In genomic region chr10:23343591-23344225, GRCh38 we compare ENCODE assay signal across 8 cellular contexts. TPM values are rescaled to one million over a fixed set of nuclear protein-coding genes. Genes with fewer than 3 reads are reported as not detected.
DNase-seq lines count a peak whose midpoint lies in the region; ATAC-seq lines count a peak whose summit lies in the region.

No MANE protein-coding gene starts in this region.

- H3K9me3 Mint-ChIP-seq in activated CD4-positive, alpha-beta T cell treated with anti-CD3 and anti-CD28 coated beads, Interleukin-2, amount 10 ng/mL, durations not matched to agents 24 days and 14 days = no peaks in the 10 kb centered on the region
- H3K9me3 Mint-ChIP-seq in effector memory CD8-positive, alpha-beta T cell = no peaks in the 10 kb centered on the region
- no peaks in the 10 kb centered on the region for H3K9me3 Mint-ChIP-seq in stimulated activated effector memory CD8-positive, alpha-beta T cell treated with anti-CD3 and anti-CD28 coated beads, Interleukin-12 subunit alpha, Interleukin-12 subunit beta, amount 100 ng/mL, for 72 hours

- no peaks in the 10 kb centered on the region for H3K27me3 Mint-ChIP-seq in activated CD4-positive, alpha-beta T cell treated with anti-CD3 and anti-CD28 coated beads, Interleukin-2, amount 10 ng/mL, durations not matched to agents 24 days and 14 days
- H3K27me3 Mint-ChIP-seq in effector memory CD8-positive, alpha-beta T cell = peaks cover 19 to 36% of the 10 kb centered on the region in 2 donors

- peak overlapping the region; percentile 93 for H3K4me3 Mint-ChIP-seq in activated CD4-positive, alpha-beta T cell treated with anti-CD3 and anti-CD28 coated beads, Interleukin-2, amount 10 ng/mL, durations not matched to agents 24 days and 14 days
- peak overlapping the region; percentile 72 to 89 for H3K4me3 Mint-ChIP-seq in effector memory CD8-positive, alpha-beta T cell
- H3K4me3 Mint-ChIP-seq in stimulated activated effector memory CD8-positive, alpha-beta T cell treated with anti-CD3 and anti-CD28 coated beads, Interleukin-12 subunit alpha, Interleukin-12 subunit beta, amount 100 ng/mL, for 72 hours = peak overlapping the region; percentile 83

- no peaks in the 10 kb centered on the region for H3K36me3 Mint-ChIP-seq in activated CD4-positive, alpha-beta T cell treated with anti-CD3 and anti-CD28 coated beads, Interleukin-2, amount 10 ng/mL, durations not matched to agents 24 days and 14 days (ENCODE audit: low read depth)
- no peaks in the 10 kb centered on the region for H3K36me3 Mint-ChIP-seq in effector memory CD8-positive, alpha-beta T cell (ENCODE audit: insufficient read depth)
- H3K36me3 Mint-ChIP-seq in stimulated activated effector memory CD8-positive, alpha-beta T cell treated with anti-CD3 and anti-CD28 coated beads, Interleukin-12 subunit alpha, Interleukin-12 subunit beta, amount 100 ng/mL, for 72 hours = no peaks in the 10 kb centered on the region

- H3K27ac Mint-ChIP-seq in activated CD4-positive, alpha-beta T cell treated with anti-CD3 and anti-CD28 coated beads, Interleukin-2, amount 10 ng/mL, durations not matched to agents 24 days and 14 days = peak overlapping the region; percentile 87
- H3K27ac Mint-ChIP-seq in effector memory CD8-positive, alpha-beta T cell = peak overlapping the region in 1 of 2 donors; percentile 83
- H3K27ac Mint-ChIP-seq in stimulated activated effector memory CD8-positive, alpha-beta T cell treated with anti-CD3 and anti-CD28 coated beads, Interleukin-12 subunit alpha, Interleukin-12 subunit beta, amount 100 ng/mL, for 72 hours = peak overlapping the region; percentile 88

- peak; percentile 21 for DNase-seq in NCI-H1092 (lab: John Stamatoyannopoulos, UW)
- DNase-seq in NCI-H1092 treated with DMSO at 0.1 percent for 48 hours (lab: John Stamatoyannopoulos, UW) = no peak
- peak; percentile 85 for DNase-seq in activated CD4-positive, alpha-beta T cell treated with anti-CD3 and anti-CD28 coated beads, Interleukin-2, amount 10 ng/mL, durations not matched to agents 24 days and 14 days
- no peak for DNase-seq in effector memory CD8-positive, alpha-beta T cell
- peak; percentile 31 for DNase-seq in middle frontal gyrus (ENCODE audit: extremely low spot score, low spot score)
- no peak for DNase-seq in stimulated activated effector memory CD8-positive, alpha-beta T cell treated with anti-CD3 and anti-CD28 coated beads, Interleukin-12 subunit alpha, Interleukin-12 subunit beta, amount 100 ng/mL, for 72 hours (ENCODE audit: low spot score in 2 of 2)
- no peak for DNase-seq in DMS114 treated with DMSO at 0.1 percent for 48 hours (lab: John Stamatoyannopoulos, UW; ENCODE audit: unreplicated experiment)

- H3K4me1 Mint-ChIP-seq in activated CD4-positive, alpha-beta T cell treated with anti-CD3 and anti-CD28 coated beads, Interleukin-2, amount 10 ng/mL, durations not matched to agents 24 days and 14 days = peaks cover 40% of the 10 kb centered on the region
- peaks cover 6 to 15% of the 10 kb centered on the region in 2 donors for H3K4me1 Mint-ChIP-seq in effector memory CD8-positive, alpha-beta T cell (ENCODE audit: low read depth in 2 of 2)
- peaks cover 35% of the 10 kb centered on the region for H3K4me1 Mint-ChIP-seq in stimulated activated effector memory CD8-positive, alpha-beta T cell treated with anti-CD3 and anti-CD28 coated beads, Interleukin-12 subunit alpha, Interleukin-12 subunit beta, amount 100 ng/mL, for 72 hours

- intact Hi-C loops in activated CD4-positive, alpha-beta T cell treated with anti-CD3 and anti-CD28 coated beads, Interleukin-2, amount 10 ng/mL, durations not matched to agents 24 days and 14 days (cut with micrococcal nuclease) = loop anchor here (2.0 kb wide), 1 partner anchor 19 kb away; no protein-coding TSS in a partner anchor

- ATAC-seq in effector memory CD8-positive, alpha-beta T cell (replicated peaks) = no peak
- no peak for ATAC-seq in stimulated activated effector memory CD8-positive, alpha-beta T cell treated with anti-CD3 and anti-CD28 coated beads, Interleukin-12 subunit alpha, Interleukin-12 subunit beta, amount 100 ng/mL, for 72 hours
- no peak for ATAC-seq in GM18517 (IDR thresholded peaks at IDR 0.05; ENCODE audit: unreplicated experiment)

RNA-seq across cellular contexts. Expression of gene C10orf67, which starts 0.9 kb away (rescaled TPM):
- total RNA-seq in activated CD4-positive, alpha-beta T cell treated with anti-CD3 and anti-CD28 coated beads, Interleukin-2, amount 10 ng/mL, durations not matched to agents 24 days and 14 days = 0.07 and 0.16 TPM in 2 replicates

Comparison
In these comparisons a context has a peak if more than half of its experiments do, and no peak if none do; other contexts are left out.
1. DNase-seq: peak in NCI-H1092 (single experiment), activated CD4-positive, alpha-beta T cell treated with anti-CD3 and anti-CD28 coated beads, Interleukin-2, amount 10 ng/mL, durations not matched to agents 24 days and 14 days (single experiment) and middle frontal gyrus (single experiment); none in NCI-H1092 treated with DMSO at 0.1 percent for 48 hours (single experiment), effector memory CD8-positive, alpha-beta T cell (0 of 3), stimulated activated effector memory CD8-positive, alpha-beta T cell treated with anti-CD3 and anti-CD28 coated beads, Interleukin-12 subunit alpha, Interleukin-12 subunit beta, amount 100 ng/mL, for 72 hours (0 of 2) and DMS114 treated with DMSO at 0.1 percent for 48 hours (single experiment).
2. Peak in every context shown above with its lines, with median percentiles within 50 percentile points of each other: H3K4me3 Mint-ChIP-seq.